In the genomic region with DNA sequence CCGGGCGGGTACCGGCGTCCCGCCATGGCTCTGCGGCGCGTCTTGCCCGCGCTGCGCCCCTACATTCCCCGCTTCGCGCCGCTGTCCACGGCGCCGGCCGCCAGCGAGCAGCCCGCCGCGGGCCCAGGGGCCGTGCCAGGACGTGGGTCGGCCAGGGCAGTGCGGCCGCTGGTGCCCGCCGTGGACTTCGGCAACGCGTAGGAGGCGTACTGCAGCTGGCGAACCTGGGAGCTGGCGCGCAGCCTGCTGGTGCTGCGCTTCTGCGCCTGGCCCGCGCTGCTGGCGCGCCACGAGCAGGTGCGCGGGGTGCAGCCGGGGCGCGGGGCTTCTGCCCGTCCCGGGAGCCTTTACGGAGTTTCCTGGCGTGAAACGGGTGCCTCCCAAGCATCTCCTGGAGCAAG, we compare ENCODE assay signal across 8 cellular contexts. TPM values are rescaled to one million over a fixed set of nuclear protein-coding genes. Genes with fewer than 3 reads are reported as not detected.
DNase-seq lines count a peak whose midpoint lies in the region; ATAC-seq and TF ChIP-seq lines count a peak whose summit lies in the region.

No MANE protein-coding gene starts in this region.

- H3K9me3 ChIP-seq in HAP-1 = no peaks in the 10 kb centered on the region
- H3K9me3 ChIP-seq in psoas muscle = no peaks in the 10 kb centered on the region

- in situ Hi-C loops in HAP-1 (cut with MboI; ENCODE audit: low sequenced_read_pairs) = loop anchor here (25.0 kb wide), 1 partner anchor 337 kb away; no protein-coding TSS in a partner anchor

- DNase-seq in AG10803 (ENCODE audit: low read depth) = no peak
- no peak for DNase-seq in HAP-1 (ENCODE audit: low spot score in 2 of 2)
- peak in 5 of 34 experiments; percentile 23 to 39 (median 27) for DNase-seq in T-cell
- DNase-seq in fibroblast of pulmonary artery (ENCODE audit: low read depth) = peak; percentile 37
- peak in 1 of 2 donors; percentile 73 for DNase-seq in psoas muscle
- no peak for DNase-seq in A172 (ENCODE audit: low spot score)
- no peak for DNase-seq in inferior parietal cortex (ENCODE audit: extremely low spot score)

- WGBS in psoas muscle, 3 donors = 0% methylated on average over 41 to 54 of the region's 54 CpGs

- peaks cover 11 to 21% (median 12%) of the 10 kb centered on the region in 3 donors for H3K4me1 Mint-ChIP-seq in T-cell

- H3K27me3 ChIP-seq in HAP-1 (ENCODE audit: low read depth) (0 out of 2 replicates have a peak, but pooled peaks cover 3% of the 10 kb centered on the region), psoas muscle (ENCODE audit: insufficient read depth in 3 of 3, low read length in 2 of 3) (peaks cover 0 to 19% (median 0%) of the 10 kb centered on the region in 3 donors)

- H3K9me3 Mint-ChIP-seq in T-cell = no peaks in the 10 kb centered on the region

- H3K36me3 ChIP-seq in HAP-1 (replicated peaks) (no peaks in the 10 kb centered on the region), psoas muscle (ENCODE audit: insufficient read depth in 1 of 2, low read depth in 1 of 2) (no peaks in the 10 kb centered on the region)

- no peaks in the 10 kb centered on the region for H3K36me3 Mint-ChIP-seq in T-cell

- H3K27me3 Mint-ChIP-seq in T-cell = peaks cover 0 to 1% of the 10 kb centered on the region in 2 donors

- ATAC-seq in T-cell (replicated peaks in 1 of 4) = peak; percentile 40 to 57 (median 51)
- ATAC-seq in psoas muscle = peak; percentile 42 to 67 (median 59)
- ATAC-seq in GM18519 (IDR thresholded peaks at IDR 0.05; ENCODE audit: low FRiP score, unreplicated experiment) = no peak

- intact Hi-C loops in psoas muscle (cut with DNase I) = no loop called here

- H3K27ac ChIP-seq in psoas muscle = no peak overlapping the region

- no peak overlapping the region for H3K27ac Mint-ChIP-seq in T-cell

- TF ChIP-seq CTCF in AG10803 (conservative IDR thresholded peaks at IDR 0.05; ENCODE audit: low read length) (no peak), fibroblast of pulmonary artery (IDR thresholded peaks at IDR 0.05; ENCODE audit: low read length, missing control alignments) (no peak), psoas muscle (IDR thresholded peaks at IDR 0.05) (no peak)

- POLR2A ChIA-PET in T-cell (lab: Charles Lee) = interaction anchor here in 1 of 2 donors (0.7 kb wide), 1 partner anchor 199 kb away, joined by 4 read pairs; no protein-coding TSS in a partner anchor

- CTCF ChIA-PET in T-cell (lab: Charles Lee) = no interaction called here

- H3K4me3 ChIP-seq in AG10803 (ENCODE audit: low read length) = peak overlapping the region; percentile 44; the same call in 1 of the 2 replicates
- peak overlapping the region; percentile 10; the same call in 1 of the 2 replicates for H3K4me3 ChIP-seq in HAP-1
- H3K4me3 ChIP-seq in fibroblast of pulmonary artery (replicated peaks; ENCODE audit: low read depth, low read length) = no peak overlapping the region
- peak overlapping the region; percentile 70 for H3K4me3 ChIP-seq in psoas muscle

- peak overlapping the region; percentile 56 to 78 (median 66) for H3K4me3 Mint-ChIP-seq in T-cell

- H3K4me1 ChIP-seq in HAP-1 (no peaks in the 10 kb centered on the region), psoas muscle (no peaks in the 10 kb centered on the region)

RNA-seq across cellular contexts. Expression of a gene that starts 20.1 kb away (rescaled TPM):
- total RNA-seq in T-cell (10 to 100 TPM; 34.9 to 50.7 (median 46.7) TPM), psoas muscle (10 to 100 TPM; 33.2 to 44.9 (median 37.8) TPM)
- polyA plus RNA-seq in psoas muscle = 10 to 100 TPM; 55.2 to 87.2 (median 70.2) TPM
- total RNA-seq in A172 (2014; rRNA removed; shearing (Covaris generic)) = 43.7 and 48.2 TPM in 2 replicates

RNA-seq across cellular contexts. Expression of a gene that starts 31.6 kb away (rescaled TPM):
- total RNA-seq in T-cell (1 to 10 TPM in 3 of 5 donors, under 1 TPM in 2; 0.33 to 4.1 (median 2.5) TPM), psoas muscle (1 to 10 TPM in 1 of 4 donors, under 1 TPM in 3; 0.22 to 2.4 (median 0.64) TPM)
- polyA plus RNA-seq in psoas muscle = under 1 TPM; 0.12 to 0.36 (median 0.30) TPM
- 10.9 and 15.6 TPM in 2 replicates for total RNA-seq in A172 (2014; rRNA removed; shearing (Covaris generic))
